Comparison of ENCODE assay signal across 14 cellular contexts in genomic region chr3:127031845-127032244, GRCh38. TPM values are rescaled to one million over a fixed set of nuclear protein-coding genes. Genes with fewer than 3 reads are reported as not detected.
A peak's percentile ranks its signal among the peaks of the same experiment; 100 is the strongest.
DNase-seq lines count a peak whose midpoint lies in the region; ATAC-seq and TF ChIP-seq lines count a peak whose summit lies in the region.
"Had no signal": no experiment of that assay in that cellular context is flagged by ENCODE, and none has a peak within 500 bp of the region (broad histone marks: within the 10 kb centered on the region; RNA-seq: fewer than 3 reads in every experiment).

No MANE protein-coding gene starts in this region.

- H3K4me1 ChIP-seq in Caco-2 (no peaks in the 10 kb centered on the region), IMR-90 (ENCODE audit: control insufficient read depth, insufficient read depth, low read length) (no peaks in the 10 kb centered on the region; the same call in 1 of the 2 replicates), neuronal stem cell (ENCODE audit: control insufficient read depth in 2 of 2, insufficient read depth in 1 of 2, low read depth in 1 of 2, low read length in 2 of 2) (no peaks in the 10 kb centered on the region)

- TF ChIP-seq POLR2A in IMR-90 (IDR thresholded peaks at IDR 0.05; ENCODE audit: low read depth, low read length), result no peak

- no peak overlapping the region for H3K4ac ChIP-seq in IMR-90 (ENCODE audit: low read depth, low read length)
- no peak overlapping the region for H3K4ac ChIP-seq in neuronal stem cell (ENCODE audit: low read length)

- H2BK20ac ChIP-seq in IMR-90 (ENCODE audit: low read depth, low read length), result no peak overlapping the region

- in situ Hi-C loops in IMR-90 (cut with MboI; ENCODE audit: low sequenced_read_pairs), result no loop called here

- H3K9me1 ChIP-seq in IMR-90 (ENCODE audit: insufficient read depth, low read length), result no peaks in the 10 kb centered on the region

- no peak overlapping the region for H3K9ac ChIP-seq in IMR-90 (ENCODE audit: low read depth, low read length)
- no peak overlapping the region for H3K9ac ChIP-seq in neuronal stem cell (ENCODE audit: low read depth, low read length, poor library complexity)
- H3K9ac ChIP-seq: GM23248 had no signal

- H3K9me3 Mint-ChIP-seq in Caco-2 (ENCODE audit: unreplicated experiment), result no peaks in the 10 kb centered on the region
- H3K9me3 Mint-ChIP-seq: CD4-positive, alpha-beta memory T cell; H9 had no signal

- H3K56ac ChIP-seq in IMR-90 (ENCODE audit: extremely low read depth, insufficient read depth, low read length), result no peak overlapping the region

- POLR2A ChIA-PET in Caco-2 (lab: Charles Lee), result no interaction called here
- POLR2A ChIA-PET in IMR-90 (lab: Charles Lee; ENCODE audit: unreplicated experiment), result no interaction called here

- no peak for TF ChIP-seq RAD21 in IMR-90 (IDR thresholded peaks at IDR 0.05; ENCODE audit: low read length)

- H3K27ac Mint-ChIP-seq in Caco-2 (ENCODE audit: unreplicated experiment), result peak overlapping the region; percentile 79
- H3K27ac Mint-ChIP-seq in T-helper 17 cell, result peak overlapping the region; percentile 61
- H3K27ac Mint-ChIP-seq: CD4-positive, alpha-beta memory T cell had no signal

- no peaks in the 10 kb centered on the region for H3K27me3 ChIP-seq in Caco-2 (replicated peaks; ENCODE audit: control insufficient read depth, insufficient read depth, low read length)
- no peaks in the 10 kb centered on the region for H3K27me3 ChIP-seq in IMR-90 (ENCODE audit: control insufficient read depth, insufficient read depth, low read length)
- H3K27me3 ChIP-seq in neuronal stem cell (ENCODE audit: control insufficient read depth in 3 of 3, insufficient read depth in 3 of 3, low read depth in 1 of 3, low read length in 3 of 3), result no peaks in the 10 kb centered on the region
- H3K27me3 ChIP-seq in dorsolateral prefrontal cortex, result no peaks in the 10 kb centered on the region

- no peak overlapping the region for H2BK120ac ChIP-seq in IMR-90 (ENCODE audit: low read depth, low read length)
- H2BK120ac ChIP-seq in neuronal stem cell (ENCODE audit: low read depth, low read length), result no peak overlapping the region

- H2BK15ac ChIP-seq in IMR-90 (ENCODE audit: low read depth, low read length) (no peak overlapping the region), neuronal stem cell (ENCODE audit: low read length) (no peak overlapping the region)

- no peak overlapping the region for H2BK12ac ChIP-seq in neuronal stem cell (ENCODE audit: low read length)

- H4K91ac ChIP-seq in IMR-90 (ENCODE audit: insufficient read depth, low read depth, low read length) (no peak overlapping the region), neuronal stem cell (ENCODE audit: low read depth, low read length, poor library complexity) (no peak overlapping the region)

- no peak overlapping the region for H4K8ac ChIP-seq in IMR-90 (ENCODE audit: low read depth in 2 of 2, low read length in 2 of 2)
- no peak overlapping the region for H4K8ac ChIP-seq in neuronal stem cell (ENCODE audit: low read depth, low read length)

- H3K4me3 ChIP-seq in Caco-2 (ENCODE audit: low read depth, low read length) (no peak overlapping the region), IMR-90 (ENCODE audit: insufficient read depth, low read depth, low read length) (no peak overlapping the region), neuronal stem cell (ENCODE audit: low read length in 2 of 2) (no peak overlapping the region), dorsolateral prefrontal cortex (no peak overlapping the region)
- H3K4me3 ChIP-seq: GM23248 had no signal

- H3K14ac ChIP-seq in IMR-90 (replicated peaks; ENCODE audit: low read depth, low read length) (no peak overlapping the region), neuronal stem cell (ENCODE audit: low read length) (peak overlapping the region; percentile 38)

- no peak for TF ChIP-seq CTCF in Caco-2 (IDR thresholded peaks at IDR 0.05; ENCODE audit: insufficient read depth in 1 of 2, low read depth in 1 of 2, low read length in 1 of 2, severe bottlenecking in 1 of 2, unreplicated experiment in 1 of 2)
- no peak for TF ChIP-seq CTCF in IMR-90 (conservative IDR thresholded peaks at IDR 0.05; ENCODE audit: low read depth, low read length)
- TF ChIP-seq CTCF in dorsolateral prefrontal cortex (IDR thresholded peaks at IDR 0.05 in 54 of 56, conservative IDR thresholded peaks at IDR 0.05 in 2 of 56; ENCODE audit: low read depth in 1 of 56, partially characterized antibody in 56 of 56), result no peak

- H3K79me1 ChIP-seq in IMR-90 (ENCODE audit: low read depth in 1 of 2, low read length in 2 of 2), result no peaks in the 10 kb centered on the region
- peaks cover 4% of the 10 kb centered on the region for H3K79me1 ChIP-seq in neuronal stem cell (ENCODE audit: low read depth, low read length)

- H4K20me1 ChIP-seq in IMR-90 (ENCODE audit: insufficient read depth, low read length), result no peaks in the 10 kb centered on the region; the same call in none of the 2 replicates

- H2AK9ac ChIP-seq in IMR-90 (replicated peaks; ENCODE audit: low read depth, low read length, poor library complexity), result peak overlapping the region; percentile 24

- H4K5ac ChIP-seq in IMR-90 (ENCODE audit: low read depth, low read length), result no peak overlapping the region

- H3K27me3 Mint-ChIP-seq in Caco-2 (ENCODE audit: insufficient read depth, unreplicated experiment) (no peaks in the 10 kb centered on the region), T-helper 17 cell (no peaks in the 10 kb centered on the region)
- H3K27me3 Mint-ChIP-seq: CD4-positive, alpha-beta memory T cell had no signal

- H3K36me3 ChIP-seq in Caco-2 (ENCODE audit: control insufficient read depth, insufficient read depth, low read length), result no peaks in the 10 kb centered on the region; the same call in 1 of the 2 replicates
- H3K36me3 ChIP-seq in IMR-90 (ENCODE audit: control insufficient read depth, insufficient read depth, low read length), result peaks cover 68% of the 10 kb centered on the region
- peaks cover 72 to 88% of the 10 kb centered on the region in 2 donors for H3K36me3 ChIP-seq in neuronal stem cell (replicated peaks in 1 of 2; ENCODE audit: control insufficient read depth in 2 of 2, insufficient read depth in 2 of 2, low read length in 2 of 2)

- DNase-seq in Caco-2 (no peak), IMR-90 (no peak), T-helper 17 cell (no peak), neuronal stem cell (ENCODE audit: low spot score) (no peak), cerebellar cortex (ENCODE audit: low spot score) (no peak), dorsolateral prefrontal cortex (no peak)
- DNase-seq: C1 segment of cervical spinal cord; CD4-positive, alpha-beta memory T cell; COR-L47; DMS153; DND-41; GM23248; H9 had no signal

- intact Hi-C loops in Caco-2 (cut with micrococcal nuclease; ENCODE audit: unreplicated experiment) (no loop called here), IMR-90 (cut with micrococcal nuclease) (no loop called here), dorsolateral prefrontal cortex (cut with DNase I) (no loop called here)

- H3K23ac ChIP-seq in IMR-90 (ENCODE audit: low read depth, low read length), result no peak overlapping the region
- peak overlapping the region; percentile 65 for H3K23ac ChIP-seq in neuronal stem cell (ENCODE audit: low read depth, low read length, poor library complexity)

- dilution Hi-C loops in IMR-90 (cut with HindIII; ENCODE audit: low sequenced_read_pairs, unreplicated experiment), result no loop called here

- ATAC-seq in IMR-90 (ENCODE audit: low read depth) (no peak), T-helper 17 cell (no peak)
- ATAC-seq: HCT116 had no signal

- peaks cover 56% of the 10 kb centered on the region for H3K36me3 Mint-ChIP-seq in Caco-2 (ENCODE audit: insufficient read depth, unreplicated experiment)
- peaks cover 3% of the 10 kb centered on the region for H3K36me3 Mint-ChIP-seq in T-helper 17 cell (ENCODE audit: low read depth)

- CTCF ChIA-PET in Caco-2 (lab: Charles Lee), result no interaction called here
- CTCF ChIA-PET in IMR-90 (lab: Yijun Ruan, JAX), result no interaction called here

- H2AK5ac ChIP-seq in IMR-90 (ENCODE audit: low read depth, low read length) (no peak overlapping the region), neuronal stem cell (ENCODE audit: low read depth, low read length) (no peak overlapping the region)

- H2BK5ac ChIP-seq in IMR-90 (ENCODE audit: low read depth, low read length, poor library complexity, severe bottlenecking) (no peak overlapping the region), neuronal stem cell (ENCODE audit: low read length) (no peak overlapping the region)

- no TSS peak for BruUV-seq in Caco-2 (replicated peaks; lab: Mats Ljungman, UMichigan)
- BruUV-seq in IMR-90 (replicated peaks; lab: Mats Ljungman, UMichigan), result no TSS peak

- H3K27ac ChIP-seq in IMR-90 (ENCODE audit: insufficient read depth, low read length) (no peak overlapping the region), neuronal stem cell (replicated peaks; ENCODE audit: low read length) (no peak overlapping the region), dorsolateral prefrontal cortex (peak overlapping the region in 3 of 59 donors; percentile 5 to 37 (median 21))
- H3K27ac ChIP-seq: GM23248 had no signal

- H2AFZ ChIP-seq in IMR-90 (replicated peaks; ENCODE audit: low read length, poor library complexity), result no peak overlapping the region
- H2AFZ ChIP-seq in neuronal stem cell (ENCODE audit: low read length), result no peak overlapping the region
- H2AFZ ChIP-seq: GM23248 had no signal

- H3K4me1 Mint-ChIP-seq in Caco-2 (ENCODE audit: low read depth, unreplicated experiment), result no peaks in the 10 kb centered on the region
- H3K4me1 Mint-ChIP-seq in T-helper 17 cell, result peaks cover 2% of the 10 kb centered on the region
- H3K4me1 Mint-ChIP-seq: CD4-positive, alpha-beta memory T cell; H9 had no signal

- H3K18ac ChIP-seq in IMR-90 (ENCODE audit: low read depth, low read length), result no peak overlapping the region
- H3K18ac ChIP-seq in neuronal stem cell (ENCODE audit: low read length), result no peak overlapping the region

- WGBS in IMR-90 (ENCODE audit: extremely low coverage in 2 of 2, insufficient read length in 1 of 2), 2 experiments, result 100% methylated on average over 1 of the region's 7 CpGs; no CpG with 5 or more reads in 1 of the 2 experiments
- no CpG with 5 or more reads among the region's 7 CpGs for WGBS in neuronal stem cell (ENCODE audit: extremely low coverage in 2 of 2, insufficient read length in 2 of 2, insufficient replicate concordance in 1 of 2), 2 donors

- H3K4me3 Mint-ChIP-seq in Caco-2 (ENCODE audit: unreplicated experiment) (no peak overlapping the region), T-helper 17 cell (no peak overlapping the region)
- H3K4me3 Mint-ChIP-seq: CD4-positive, alpha-beta memory T cell had no signal

- H3K9me3 ChIP-seq in Caco-2 (no peaks in the 10 kb centered on the region), IMR-90 (ENCODE audit: control insufficient read depth, insufficient read depth, low read length) (no peaks in the 10 kb centered on the region), T-helper 17 cell (ENCODE audit: control insufficient read depth, low read length, poor library complexity, severe bottlenecking) (no peaks in the 10 kb centered on the region), neuronal stem cell (replicated peaks in 1 of 2; ENCODE audit: control insufficient read depth in 2 of 2, insufficient read depth in 1 of 2, low read depth in 1 of 2, low read length in 2 of 2) (no peaks in the 10 kb centered on the region)

- no peak overlapping the region for H3K4me2 ChIP-seq in IMR-90 (ENCODE audit: low read depth, low read length)
- H3K4me2 ChIP-seq in neuronal stem cell (ENCODE audit: insufficient read depth, low read length, poor library complexity, severe bottlenecking), result no peak overlapping the region

RNA-seq across cellular contexts. Expression of gene PLXNA1, which starts 48.9 kb away (rescaled TPM):
- total RNA-seq in Caco-2 (2022), result 92.4 and 95.1 TPM in 2 replicates
- total RNA-seq in IMR-90 (2012; rRNA removed), result 13.6 and 14.4 TPM in 2 replicates
- 49.4 and 61.7 TPM in 2 replicates for polyA plus RNA-seq in IMR-90 (2012; rRNA removed)
- polyA plus RNA-seq in IMR-90 (2012; cell fraction: cytosol; rRNA removed), result 25.5 and 52.4 TPM in 2 replicates
- polyA plus RNA-seq in IMR-90 (2012; cell fraction: nucleus; rRNA removed; ENCODE audit: low replicate concordance), result 88.7 and 218 TPM in 2 replicates
- total RNA-seq in T-helper 17 cell, result 10 to 100 TPM; 13.7 to 16.4 TPM
- polyA plus RNA-seq in neuronal stem cell (2013, experiment 1 of 2), result 31.7 TPM
- polyA plus RNA-seq in neuronal stem cell (2013, experiment 2 of 2), result 32.1 TPM
- total RNA-seq in dorsolateral prefrontal cortex, result 10 to 100 TPM; 28.6 to 94.1 (median 62.9) TPM
